Comparison of ENCODE assay signal across 1 cellular context in the genomic region with DNA sequence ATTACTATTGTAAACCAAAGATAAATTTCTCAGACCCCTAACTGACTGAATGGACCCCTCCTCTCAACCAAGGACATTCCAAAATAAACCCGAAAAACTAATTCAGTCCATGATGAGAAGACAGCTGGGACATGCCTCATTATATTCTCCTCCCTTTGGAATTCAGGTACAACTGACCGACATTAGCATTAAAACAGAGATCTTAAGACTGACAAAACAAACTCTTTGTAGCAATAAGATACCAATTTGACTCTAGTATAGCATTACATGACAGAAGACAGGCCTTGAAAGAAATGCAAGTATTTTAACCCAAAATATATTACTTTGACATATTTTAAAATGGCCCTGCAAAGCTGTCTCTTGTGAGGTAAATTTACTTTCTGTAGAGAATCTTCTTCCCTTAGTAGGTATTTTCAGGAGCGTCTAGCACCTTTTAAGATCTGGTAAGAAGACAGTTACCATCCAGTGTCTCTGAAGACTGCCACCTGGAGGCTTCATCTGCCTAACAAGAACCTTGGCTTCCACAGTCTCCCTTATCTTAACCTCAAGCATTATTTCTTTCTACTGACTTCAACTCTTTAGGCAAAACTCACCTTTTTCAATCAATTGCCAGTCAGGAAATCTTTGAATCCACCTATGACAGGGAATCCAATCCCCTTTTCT.
TF ChIP-seq lines count a peak whose summit lies in the region.

No MANE protein-coding gene starts in this region.

TF ChIP-seq in H1, 55 proteins besides CTCF, POLR2A, EP300 and RAD21:
- TF ChIP-seq CHD7 (IDR thresholded peaks at IDR 0.05; ENCODE audit: insufficient replicate concordance, low read length) (peak; percentile 65), SP4 (IDR thresholded peaks at IDR 0.05; ENCODE audit: low read length) (no peak), NRF1 (IDR thresholded peaks at IDR 0.05; ENCODE audit: low read depth, low read length) (no peak), KDM4A (IDR thresholded peaks at IDR 0.05; ENCODE audit: low read depth, low read length, severe bottlenecking) (no peak), PHF8 (conservative IDR thresholded peaks at IDR 0.05; ENCODE audit: low read depth, low read length) (no peak)
